1 cellular context compared by ENCODE assay signal in genomic region chr3:196611761-196612483, GRCh38.
TF ChIP-seq lines count a peak whose summit lies in the region.

No MANE protein-coding gene starts in this region.

TF ChIP-seq in K562, 482 proteins besides CTCF, POLR2A, EP300 and RAD21 (continued from another document and continues in another):
- no peak for TF ChIP-seq GTF2A2 (tag; IDR thresholded peaks at IDR 0.05)
- TF ChIP-seq ZNF398 (CRISPR knock-in tag; IDR thresholded peaks at IDR 0.05) = no peak
- no peak for TF ChIP-seq ZNF512 (tag; IDR thresholded peaks at IDR 0.05)
- no peak for TF ChIP-seq PCBP1 (IDR thresholded peaks at IDR 0.05; ENCODE audit: low read depth, low read length, poor library complexity, severe bottlenecking)
- TF ChIP-seq GTF3C2 (IDR thresholded peaks at IDR 0.05; ENCODE audit: borderline replicate concordance, extremely low read depth, insufficient read length) = no peak
- TF ChIP-seq DACH1 (IDR thresholded peaks at IDR 0.05; ENCODE audit: partially characterized antibody) = no peak
- no peak for TF ChIP-seq PHB2 (IDR thresholded peaks at IDR 0.05; ENCODE audit: low read depth)
- no peak for TF ChIP-seq CHD7 (IDR thresholded peaks at IDR 0.05; ENCODE audit: low read depth, low read length)
- no peak for TF ChIP-seq KHSRP (IDR thresholded peaks at IDR 0.05)
- no peak for TF ChIP-seq ZNF134 (CRISPR knock-in tag; conservative IDR thresholded peaks at IDR 0.05)
- no peak for TF ChIP-seq ZNF347 (CRISPR knock-in tag; IDR thresholded peaks at IDR 0.05; ENCODE audit: low read depth)
- no peak for TF ChIP-seq IRF9 (tag; IDR thresholded peaks at IDR 0.05)
- no peak for TF ChIP-seq ZNF431 (CRISPR knock-in tag; IDR thresholded peaks at IDR 0.05)
- TF ChIP-seq CBFB (CRISPR knock-in tag; IDR thresholded peaks at IDR 0.05) = no peak
- 0 out of 2 replicates have a peak, but pooled peaks have one; percentile 56 for TF ChIP-seq CBX1 (IDR thresholded peaks at IDR 0.05; ENCODE audit: low read depth)
- no peak for TF ChIP-seq ZBTB11 (CRISPR knock-in tag; IDR thresholded peaks at IDR 0.05)
- TF ChIP-seq POLR2G (IDR thresholded peaks at IDR 0.05; ENCODE audit: low read depth, low read length) = 0 out of 2 replicates have a peak, but pooled peaks have one; percentile 29
- no peak for TF ChIP-seq ZNF695 (CRISPR knock-in tag; IDR thresholded peaks at IDR 0.05)
- no peak for TF ChIP-seq WHSC1 (IDR thresholded peaks at IDR 0.05; ENCODE audit: low read length)
- no peak for TF ChIP-seq PREB (CRISPR knock-in tag; IDR thresholded peaks at IDR 0.05)
- TF ChIP-seq SMARCE1 (IDR thresholded peaks at IDR 0.05) = peak; percentile 44
- no peak for TF ChIP-seq ZNF511 (CRISPR knock-in tag; IDR thresholded peaks at IDR 0.05)
- TF ChIP-seq ZBTB12 (CRISPR knock-in tag; IDR thresholded peaks at IDR 0.05) = no peak
- no peak for TF ChIP-seq CHD2 (IDR thresholded peaks at IDR 0.05; ENCODE audit: low read depth, low read length)
